34 cellular contexts compared by ENCODE assay signal in the genomic region with DNA sequence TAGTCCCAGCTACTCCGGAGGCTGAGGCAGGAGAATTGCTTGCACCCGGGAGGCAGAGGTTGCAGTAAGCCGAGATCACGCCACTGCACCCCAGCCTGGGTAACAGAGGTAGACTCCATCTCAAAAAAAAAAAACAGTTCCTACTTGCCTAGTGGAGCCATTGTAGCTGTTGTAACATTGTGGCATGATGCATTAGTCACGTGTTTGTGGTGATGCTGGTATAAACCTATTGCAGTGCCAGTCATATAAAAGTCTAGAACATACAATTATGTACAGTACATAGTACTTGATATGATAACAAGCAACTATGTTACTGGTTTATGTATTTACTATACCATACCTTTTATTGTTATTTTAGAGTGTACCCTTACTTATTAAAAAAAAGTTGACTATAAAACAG.
"Had no signal": no experiment of that assay in that cellular context is flagged by ENCODE, and none has a peak within 500 bp of the region (broad histone marks: within the 10 kb centered on the region; RNA-seq: fewer than 3 reads in every experiment).

No MANE protein-coding gene starts in this region.

- H3K4me1 ChIP-seq: SJCRH30 had no signal

- H3K9me3 Mint-ChIP-seq: activated T-helper 17 cell treated with anti-CD3 and anti-CD28 coated beads, Interleukin-2, amount 50 U/mL, for 72 hours; T-helper 1 cell treated with Interleukin-12 subunit alpha and Interleukin-12 subunit beta and Interleukin-4 antibody, amounts not matched to agents 30 μg/mL and 1 μg/mL, for 36 hours; T-helper 2 cell treated with Interferon-gamma antibody and Interleukin-4, amounts not matched to agents 5 μg/mL and 100 μg/mL, for 36 hours had no signal

- H3K27me3 Mint-ChIP-seq: activated CD4-positive, alpha-beta memory T cell treated with anti-CD3 and anti-CD28 coated beads for 36 hours; activated naive CD8-positive, alpha-beta T cell treated with anti-CD3 and anti-CD28 coated beads for 36 hours; activated T-helper 17 cell treated with anti-CD3 and anti-CD28 coated beads, Interleukin-2, amount 50 U/mL, for 72 hours had no signal

- H3K27me3 ChIP-seq: ascending aorta, SJCRH30 had no signal

- H3K4me3 Mint-ChIP-seq: activated CD4-positive, alpha-beta memory T cell treated with anti-CD3 and anti-CD28 coated beads for 36 hours; activated naive CD8-positive, alpha-beta T cell treated with anti-CD3 and anti-CD28 coated beads for 36 hours; activated T-helper 17 cell treated with anti-CD3 and anti-CD28 coated beads, Interleukin-2, amount 50 U/mL, for 72 hours; T-helper 1 cell treated with Interleukin-12 subunit alpha and Interleukin-12 subunit beta and Interleukin-4 antibody, amounts not matched to agents 30 μg/mL and 1 μg/mL, for 36 hours; T-helper 2 cell treated with Interferon-gamma antibody and Interleukin-4, amounts not matched to agents 5 μg/mL and 100 μg/mL, for 36 hours had no signal

- ATAC-seq: activated T-helper 17 cell treated with anti-CD3 and anti-CD28 coated beads, Interleukin-2, amount 50 U/mL, for 72 hours; Panc1 had no signal

- H3K27ac ChIP-seq: ascending aorta, KMS-11, SJCRH30, SK-N-MC had no signal

- DNase-seq: activated CD4-positive, alpha-beta memory T cell treated with anti-CD3 and anti-CD28 coated beads for 36 hours; activated CD4-positive, alpha-beta T cell treated with anti-CD3 and anti-CD28 coated beads, Interleukin-2, amount 50 U/mL, for 1 hour; activated CD8-positive, alpha-beta memory T cell treated with anti-CD3 and anti-CD28 coated beads, Interleukin-2, amount 50 U/mL, for 4 hours; activated effector memory CD4-positive, alpha-beta T cell treated with anti-CD3 and anti-CD28 coated beads, Interleukin-2, amount 50 U/mL, for 16 hours; activated naive CD4-positive, alpha-beta T cell; activated naive CD4-positive, alpha-beta T cell treated with anti-CD3 and anti-CD28 coated beads, Interleukin-2, amount 50 U/mL, for 16 hours; activated naive CD8-positive, alpha-beta T cell treated with anti-CD3 and anti-CD28 coated beads for 36 hours; activated T-cell treated with anti-CD3 and anti-CD28 coated beads for 4 hours; activated T-cell treated with anti-CD3 and anti-CD28 coated beads, Interleukin-2, amount 50 U/mL, for 48 hours; amygdala; caudate nucleus; cerebellar nuclear complex; MV-4-11; NCI-H1092; NCI-H1417; NCI-H146; NCI-H187; NCI-H2029 treated with DMSO at 0.1 percent for 48 hours; NCI-H2107; NCI-H2171 treated with DMSO at 0.1 percent for 48 hours; NCI-H2227 treated with DMSO at 0.1 percent for 48 hours; NCI-H446; NCI-H510A treated with DMSO at 0.1 percent for 48 hours; NCI-H526 treated with DMSO at 0.1 percent for 48 hours; NCI-H82; SHP77; SJCRH30 had no signal

- H3K27ac Mint-ChIP-seq: activated CD4-positive, alpha-beta memory T cell treated with anti-CD3 and anti-CD28 coated beads for 36 hours; activated naive CD8-positive, alpha-beta T cell treated with anti-CD3 and anti-CD28 coated beads for 36 hours; activated T-helper 17 cell treated with anti-CD3 and anti-CD28 coated beads, Interleukin-2, amount 50 U/mL, for 72 hours; T-helper 1 cell treated with Interleukin-12 subunit alpha and Interleukin-12 subunit beta and Interleukin-4 antibody, amounts not matched to agents 30 μg/mL and 1 μg/mL, for 36 hours; T-helper 2 cell treated with Interferon-gamma antibody and Interleukin-4, amounts not matched to agents 5 μg/mL and 100 μg/mL, for 36 hours had no signal
